ENCODE assay signal across 11 cellular contexts in genomic region chr20:20549267-20549612, GRCh38.
DNase-seq lines count a peak whose midpoint lies in the region; ATAC-seq and TF ChIP-seq lines count a peak whose summit lies in the region.
"Had no signal": no experiment of that assay in that cellular context is flagged by ENCODE, and none has a peak within 500 bp of the region (broad histone marks: within the 10 kb centered on the region; RNA-seq: fewer than 3 reads in every experiment).

No MANE protein-coding gene starts in this region.

- H3K4me1 Mint-ChIP-seq in T-cell = peaks cover 17 to 30% (median 26%) of the 10 kb centered on the region in 3 donors
- H3K4me1 Mint-ChIP-seq in activated CD8-positive, alpha-beta T cell treated with anti-CD3 and anti-CD28 coated beads for 36 hours (ENCODE audit: low read depth) = peaks cover 30% of the 10 kb centered on the region

- in situ Hi-C loops in G401 (cut with HindIII; ENCODE audit: low sequenced_read_pairs) = no loop called here

- peaks cover 45% of the 10 kb centered on the region for H3K36me3 Mint-ChIP-seq in T-cell
- H3K36me3 Mint-ChIP-seq in activated CD8-positive, alpha-beta T cell treated with anti-CD3 and anti-CD28 coated beads for 36 hours (ENCODE audit: low read depth) = peaks cover 16% of the 10 kb centered on the region

- H3K27me3 Mint-ChIP-seq in T-cell = no peaks in the 10 kb centered on the region
- H3K27me3 Mint-ChIP-seq in activated CD8-positive, alpha-beta T cell treated with anti-CD3 and anti-CD28 coated beads for 36 hours = no peaks in the 10 kb centered on the region
- H3K27me3 Mint-ChIP-seq: CD4-positive, alpha-beta T cell had no signal

- no peak overlapping the region for H3K4me3 Mint-ChIP-seq in T-cell
- no peak overlapping the region for H3K4me3 Mint-ChIP-seq in activated CD8-positive, alpha-beta T cell treated with anti-CD3 and anti-CD28 coated beads for 36 hours
- H3K4me3 Mint-ChIP-seq: CD4-positive, alpha-beta T cell had no signal

- peak; percentile 38 for DNase-seq in COLO668 (lab: John Stamatoyannopoulos, UW; ENCODE audit: unreplicated experiment)
- DNase-seq in G401 (ENCODE audit: low spot score) = peak; percentile 96
- peak; percentile 57 for DNase-seq in NCI-H82 treated with DMSO at 0.1 percent for 48 hours (lab: John Stamatoyannopoulos, UW; ENCODE audit: unreplicated experiment)
- peak; percentile 30 for DNase-seq in fibroblast of mammary gland (ENCODE audit: low read depth)
- no peak for DNase-seq in T-cell
- DNase-seq in activated CD8-positive, alpha-beta T cell treated with anti-CD3 and anti-CD28 coated beads for 36 hours = no peak
- no peak for DNase-seq in HK-2 (ENCODE audit: unreplicated experiment)
- DNase-seq: activated naive CD4-positive, alpha-beta T cell treated with anti-CD3 and anti-CD28 coated beads, Interleukin-2, amount 50 U/mL, for 16 hours; CD4-positive, alpha-beta T cell; cortex of kidney had no signal

- H3K9me3 Mint-ChIP-seq in T-cell = no peaks in the 10 kb centered on the region
- H3K9me3 Mint-ChIP-seq in activated CD8-positive, alpha-beta T cell treated with anti-CD3 and anti-CD28 coated beads for 36 hours = no peaks in the 10 kb centered on the region
- H3K9me3 Mint-ChIP-seq: CD4-positive, alpha-beta T cell had no signal

- POLR2A ChIA-PET in T-cell (lab: Charles Lee) = no interaction called here
- POLR2A ChIA-PET in activated CD8-positive, alpha-beta T cell treated with anti-CD3 and anti-CD28 coated beads for 36 hours (lab: Charles Lee) = interaction anchor here (0.9 to 1.4 kb wide), 2 partner anchors 10 to 13 kb away, joined by 4 to 6 read pairs; no protein-coding TSS in a partner anchor

- ATAC-seq in GM19463 (IDR thresholded peaks at IDR 0.05; ENCODE audit: unreplicated experiment) = no peak
- no peak for ATAC-seq in T-cell (replicated peaks in 1 of 4)
- ATAC-seq in activated CD8-positive, alpha-beta T cell treated with anti-CD3 and anti-CD28 coated beads for 36 hours = no peak

- intact Hi-C loops in activated CD8-positive, alpha-beta T cell treated with anti-CD3 and anti-CD28 coated beads for 36 hours (cut with micrococcal nuclease) = no loop called here

- H3K4me3 ChIP-seq in fibroblast of mammary gland (ENCODE audit: control insufficient read depth, low read depth, low read length) = no peak overlapping the region

- H3K27ac Mint-ChIP-seq in T-cell = no peak overlapping the region
- H3K27ac Mint-ChIP-seq in activated CD8-positive, alpha-beta T cell treated with anti-CD3 and anti-CD28 coated beads for 36 hours = no peak overlapping the region
- H3K27ac Mint-ChIP-seq: CD4-positive, alpha-beta T cell had no signal

- CTCF ChIA-PET in T-cell (lab: Charles Lee) = no interaction called here
- CTCF ChIA-PET in activated CD8-positive, alpha-beta T cell treated with anti-CD3 and anti-CD28 coated beads for 36 hours (lab: Charles Lee) = interaction anchor here (3.6 kb wide), 1 partner anchor 11 kb away, joined by 11 read pairs; no protein-coding TSS in a partner anchor

- TF ChIP-seq CTCF in fibroblast of mammary gland (conservative IDR thresholded peaks at IDR 0.05; ENCODE audit: control insufficient read depth, insufficient read depth, low read depth, low read length) = no peak
- no peak for TF ChIP-seq CTCF in activated CD8-positive, alpha-beta T cell treated with anti-CD3 and anti-CD28 coated beads for 36 hours (IDR thresholded peaks at IDR 0.05)

Comparison
In these comparisons a context has a peak if more than half of its experiments do, and no peak if none do; other contexts are left out.
1. DNase-seq: peak in COLO668 (single experiment), G401 (single experiment), NCI-H82 treated with DMSO at 0.1 percent for 48 hours (single experiment) and fibroblast of mammary gland (single experiment); none in T-cell (0 of 34), activated CD8-positive, alpha-beta T cell treated with anti-CD3 and anti-CD28 coated beads for 36 hours (single experiment) and HK-2 (single experiment).